Comparison of ENCODE assay signal across 9 cellular contexts in the genomic region with DNA sequence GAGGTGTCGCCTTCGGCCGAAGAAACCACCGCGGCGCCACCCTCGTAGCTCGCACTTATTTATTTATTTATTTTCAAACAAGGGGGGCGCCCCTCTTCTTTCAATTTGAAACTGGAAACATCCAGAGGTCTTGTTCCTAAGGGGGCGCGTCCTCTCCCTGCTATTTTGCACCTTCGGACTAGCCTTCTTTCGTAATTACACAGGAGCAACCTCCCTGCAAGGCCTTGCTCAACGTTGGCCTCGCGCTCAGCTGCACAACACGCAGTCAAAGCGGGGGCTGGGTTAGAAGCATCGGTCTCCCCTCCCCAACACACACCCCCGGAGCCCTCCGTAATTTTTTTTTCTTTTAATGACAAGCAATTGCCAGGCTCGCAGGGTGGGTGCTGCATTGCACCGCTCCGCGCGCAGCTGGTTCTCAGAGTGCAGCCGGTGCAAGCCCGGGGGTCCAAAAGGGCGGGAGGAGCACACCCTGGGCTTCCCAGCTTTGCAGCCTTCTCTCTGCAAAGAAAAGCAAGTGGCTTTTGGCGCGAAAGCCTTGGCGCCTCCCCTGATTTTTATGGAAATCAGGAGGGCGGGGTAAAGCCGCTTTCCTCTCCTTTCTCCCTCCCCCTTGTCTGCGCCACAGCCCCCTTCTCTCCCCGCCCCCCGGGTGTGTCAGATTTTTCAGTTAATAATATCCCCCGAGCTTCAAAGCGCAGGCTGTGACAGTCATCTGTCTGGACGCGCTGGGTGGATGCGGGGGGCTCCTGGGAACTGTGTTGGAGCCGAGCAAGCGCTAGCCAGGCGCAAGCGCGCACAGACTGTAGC. TPM values are rescaled to one million over a fixed set of nuclear protein-coding genes. Genes with fewer than 3 reads are reported as not detected.
DNase-seq lines count a peak whose midpoint lies in the region; TF ChIP-seq lines count a peak whose summit lies in the region.
"Had no signal": no experiment of that assay in that cellular context is flagged by ENCODE, and none has a peak within 500 bp of the region (broad histone marks: within the 10 kb centered on the region; RNA-seq: fewer than 3 reads in every experiment).

TSS of gene MYCN (plus strand) at position 697 of the 807 bp plus-strand sequence. CDS start 1,515 bp downstream, outside the sequence.

- H3K4me3 Mint-ChIP-seq in brain: peak within 1 kb of the TSS; percentile 93 to 99 (median 98)

- no peak for TF ChIP-seq POLR2A in Peyer's patch (IDR thresholded peaks at IDR 0.05)

- DNase-seq in NCI-H1417 (lab: John Stamatoyannopoulos, UW) (peak; percentile 79 to 99 (median 88)), NCI-H1417 treated with DMSO at 0.1 percent for 48 hours (lab: John Stamatoyannopoulos, UW) (no peak), Peyer's patch (peak in 2 of 3 donors; percentile 50 to 81), Karpas-422 (no peak)

- peaks cover 44% of the 10 kb centered on the region for H3K4me1 ChIP-seq in HUES48 (ENCODE audit: control insufficient read depth, insufficient read depth, low read length)
- peaks cover 0 to 47% (median 0%) of the 10 kb centered on the region in 4 donors for H3K4me1 ChIP-seq in Peyer's patch
- peaks cover 20% of the 10 kb centered on the region for H3K4me1 ChIP-seq in iPS-15b (ENCODE audit: control insufficient read depth, insufficient read depth, low read length)
- H3K4me1 ChIP-seq in rectal smooth muscle tissue (ENCODE audit: control insufficient read depth, insufficient read depth, low read length): peaks cover 4% of the 10 kb centered on the region
- no peaks in the 10 kb centered on the region for H3K4me1 ChIP-seq in Karpas-422 (ENCODE audit: low read length)

- H3K4me3 ChIP-seq in HUES48 (ENCODE audit: low read depth, low read length) (peak within 1 kb of the TSS; percentile 72), Peyer's patch (peak within 1 kb of the TSS; percentile 22 to 60 (median 40)), iPS-15b (ENCODE audit: low read depth, low read length) (peak within 1 kb of the TSS; percentile 80), rectal smooth muscle tissue (ENCODE audit: low read length) (peak within 1 kb of the TSS; percentile 73), Karpas-422 (ENCODE audit: low read length) (no peak within 1 kb of the TSS)

- H3K4me1 Mint-ChIP-seq in brain: peaks cover 25% of the 10 kb centered on the region

- peak within 1 kb of the TSS; percentile 91 for H3K27ac ChIP-seq in HUES48 (ENCODE audit: low read depth, low read length)
- no peak within 1 kb of the TSS for H3K27ac ChIP-seq in Peyer's patch
- no peak within 1 kb of the TSS for H3K27ac ChIP-seq in rectal smooth muscle tissue (ENCODE audit: low read depth, low read length)
- no peak within 1 kb of the TSS for H3K27ac ChIP-seq in Karpas-422 (ENCODE audit: low read length)

- no peak within 1 kb of the TSS for H3K4me2 ChIP-seq in Karpas-422 (ENCODE audit: low read depth, low read length, poor library complexity, severe bottlenecking)

- H3K79me2 ChIP-seq in Karpas-422 (ENCODE audit: low read length): no peaks in the 10 kb centered on the region

- peaks cover 15% of the 10 kb centered on the region for H3K36me3 ChIP-seq in HUES48 (ENCODE audit: control insufficient read depth, insufficient read depth, low read length)
- H3K36me3 ChIP-seq in Peyer's patch: no peaks in the 10 kb centered on the region
- peaks cover 5% of the 10 kb centered on the region for H3K36me3 ChIP-seq in iPS-15b (ENCODE audit: control insufficient read depth, insufficient read depth, low read length)
- H3K36me3 ChIP-seq in rectal smooth muscle tissue (ENCODE audit: control insufficient read depth, insufficient read depth, low read length): no peaks in the 10 kb centered on the region
- H3K36me3 ChIP-seq in Karpas-422 (ENCODE audit: insufficient read depth, low read length): no peaks in the 10 kb centered on the region

- H3K9me3 Mint-ChIP-seq in brain: peaks cover 0 to 4% (median 0%) of the 10 kb centered on the region in 5 experiments

- no peaks in the 10 kb centered on the region for H3K9me2 ChIP-seq in Karpas-422 (replicated peaks; ENCODE audit: insufficient read depth, low read length)

- H4K20me1 ChIP-seq in Karpas-422 (ENCODE audit: insufficient read depth, low read depth, low read length): no peaks in the 10 kb centered on the region

- H3K9ac ChIP-seq in HUES48 (ENCODE audit: low read depth, low read length) (peak within 1 kb of the TSS; percentile 89), iPS-15b (ENCODE audit: low read depth, low read length) (peak within 1 kb of the TSS; percentile 83), rectal smooth muscle tissue (ENCODE audit: low read length) (no peak within 1 kb of the TSS), Karpas-422 (ENCODE audit: low read length) (no peak within 1 kb of the TSS)

- no peaks in the 10 kb centered on the region for H3K27me3 ChIP-seq in HUES48 (ENCODE audit: control insufficient read depth, insufficient read depth, low read length)
- H3K27me3 ChIP-seq in Peyer's patch: peaks cover 0 to 5% of the 10 kb centered on the region in 2 donors
- H3K27me3 ChIP-seq in iPS-15b (ENCODE audit: control insufficient read depth, insufficient read depth, low read length): no peaks in the 10 kb centered on the region
- peaks cover 3% of the 10 kb centered on the region for H3K27me3 ChIP-seq in rectal smooth muscle tissue (ENCODE audit: control insufficient read depth, insufficient read depth, low read length)
- no peaks in the 10 kb centered on the region for H3K27me3 ChIP-seq in Karpas-422 (ENCODE audit: low read length)

- peaks cover 17% of the 10 kb centered on the region for H3K36me3 Mint-ChIP-seq in brain

- peak within 1 kb of the TSS; percentile 93 to 99 (median 97) for H3K27ac Mint-ChIP-seq in brain

- H3K9me3 ChIP-seq in HUES48 (ENCODE audit: control insufficient read depth, insufficient read depth, low read length) (no peaks in the 10 kb centered on the region), Peyer's patch (no peaks in the 10 kb centered on the region), iPS-15b (ENCODE audit: control insufficient read depth, insufficient read depth, low read length) (no peaks in the 10 kb centered on the region), Karpas-422 (ENCODE audit: low read length) (no peaks in the 10 kb centered on the region)

- H2AFZ ChIP-seq in Karpas-422 (ENCODE audit: low read length): no peak within 1 kb of the TSS

- peaks cover 19% of the 10 kb centered on the region for H3K27me3 Mint-ChIP-seq in brain

- TF ChIP-seq CTCF in Peyer's patch (IDR thresholded peaks at IDR 0.05): peak in 3 of 6 experiments; percentile 54 to 79 (median 69)
- TF ChIP-seq CTCF in brain (conservative IDR thresholded peaks at IDR 0.05): peak; percentile 98 to 99

RNA-seq across cellular contexts. Expression of gene MYCN, which starts in this region (rescaled TPM):
- 1 to 10 TPM in 3 of 4 donors, under 1 TPM in 1; 0.94 to 5.0 (median 3.3) TPM for total RNA-seq in Peyer's patch
- polyA plus RNA-seq in brain (ENCODE audit: insufficient read depth, low read depth, low replicate concordance): 12.0 TPM
- not detected in 2 replicates for total RNA-seq in Karpas-422 (2014; rRNA removed; shearing (Covaris generic); ENCODE audit: low replicate concordance)
- polyA plus RNA-seq: AG04450 had no signal

Comparison
In these comparisons a context has a peak if more than half of its experiments do, and no peak if none do; other contexts are left out.
1. DNase-seq: peak in NCI-H1417 (3 of 3) and Peyer's patch (2 of 3); none in NCI-H1417 treated with DMSO at 0.1 percent for 48 hours (single experiment) and Karpas-422 (single experiment).
2. H3K9ac ChIP-seq: peak in HUES48 (single experiment) and iPS-15b (single experiment); none in rectal smooth muscle tissue (single experiment) and Karpas-422 (single experiment).